Comparison of ENCODE assay signal across 1 cellular context in genomic region chr2:150572961-150573395, GRCh38.
TF ChIP-seq lines count a peak whose summit lies in the region.

No MANE protein-coding gene starts in this region.

TF ChIP-seq in GM12878, 131 proteins besides CTCF, POLR2A, EP300 and RAD21 (continued from another document):
- TF ChIP-seq, protein P1, sequence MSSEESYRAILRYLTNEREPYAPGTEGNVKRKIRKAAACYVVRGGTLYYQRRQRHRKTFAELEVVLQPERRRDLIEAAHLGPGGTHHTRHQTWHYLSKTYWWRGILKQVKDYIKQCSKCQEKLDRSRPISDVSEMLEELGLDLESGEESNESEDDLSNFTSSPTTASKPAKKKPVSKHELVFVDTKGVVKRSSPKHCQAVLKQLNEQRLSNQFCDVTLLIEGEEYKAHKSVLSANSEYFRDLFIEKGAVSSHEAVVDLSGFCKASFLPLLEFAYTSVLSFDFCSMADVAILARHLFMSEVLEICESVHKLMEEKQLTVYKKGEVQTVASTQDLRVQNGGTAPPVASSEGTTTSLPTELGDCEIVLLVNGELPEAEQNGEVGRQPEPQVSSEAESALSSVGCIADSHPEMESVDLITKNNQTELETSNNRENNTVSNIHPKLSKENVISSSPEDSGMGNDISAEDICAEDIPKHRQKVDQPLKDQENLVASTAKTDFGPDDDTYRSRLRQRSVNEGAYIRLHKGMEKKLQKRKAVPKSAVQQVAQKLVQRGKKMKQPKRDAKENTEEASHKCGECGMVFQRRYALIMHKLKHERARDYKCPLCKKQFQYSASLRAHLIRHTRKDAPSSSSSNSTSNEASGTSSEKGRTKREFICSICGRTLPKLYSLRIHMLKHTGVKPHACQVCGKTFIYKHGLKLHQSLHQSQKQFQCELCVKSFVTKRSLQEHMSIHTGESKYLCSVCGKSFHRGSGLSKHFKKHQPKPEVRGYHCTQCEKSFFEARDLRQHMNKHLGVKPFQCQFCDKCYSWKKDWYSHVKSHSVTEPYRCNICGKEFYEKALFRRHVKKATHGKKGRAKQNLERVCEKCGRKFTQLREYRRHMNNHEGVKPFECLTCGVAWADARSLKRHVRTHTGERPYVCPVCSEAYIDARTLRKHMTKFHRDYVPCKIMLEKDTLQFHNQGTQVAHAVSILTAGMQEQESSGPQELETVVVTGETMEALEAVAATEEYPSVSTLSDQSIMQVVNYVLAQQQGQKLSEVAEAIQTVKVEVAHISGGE (CRISPR knock-in tag; IDR thresholded peaks at IDR 0.05) = no peak
- TF ChIP-seq ZNF384 (IDR thresholded peaks at IDR 0.05; ENCODE audit: borderline replicate concordance, low read depth, low read length) (no peak), TBL1XR1 (IDR thresholded peaks at IDR 0.05; ENCODE audit: low read depth, low read length) (no peak), FOXK2 (IDR thresholded peaks at IDR 0.05) (peak; percentile 46; the same call in 1 of the 2 replicates), POU2F2 (IDR thresholded peaks at IDR 0.05; ENCODE audit: borderline replicate concordance, low read depth, low read length) (peak; percentile 36; the same call in 1 of the 3 replicates), GATAD2B (conservative IDR thresholded peaks at IDR 0.05; ENCODE audit: low read depth) (0 out of 2 replicates have a peak, but pooled peaks have one; percentile 17)
- TF ChIP-seq, protein P2, sequence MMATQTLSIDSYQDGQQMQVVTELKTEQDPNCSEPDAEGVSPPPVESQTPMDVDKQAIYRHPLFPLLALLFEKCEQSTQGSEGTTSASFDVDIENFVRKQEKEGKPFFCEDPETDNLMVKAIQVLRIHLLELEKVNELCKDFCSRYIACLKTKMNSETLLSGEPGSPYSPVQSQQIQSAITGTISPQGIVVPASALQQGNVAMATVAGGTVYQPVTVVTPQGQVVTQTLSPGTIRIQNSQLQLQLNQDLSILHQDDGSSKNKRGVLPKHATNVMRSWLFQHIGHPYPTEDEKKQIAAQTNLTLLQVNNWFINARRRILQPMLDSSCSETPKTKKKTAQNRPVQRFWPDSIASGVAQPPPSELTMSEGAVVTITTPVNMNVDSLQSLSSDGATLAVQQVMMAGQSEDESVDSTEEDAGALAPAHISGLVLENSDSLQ (IDR thresholded peaks at IDR 0.05) = no peak
